ENCODE assay signal across 8 cellular contexts in genomic region chr19:11435833-11436313, GRCh38. TPM values are rescaled to one million over a fixed set of nuclear protein-coding genes. Genes with fewer than 3 reads are reported as not detected.
DNase-seq lines count a peak whose midpoint lies in the region; ATAC-seq, FAIRE-seq and TF ChIP-seq lines count a peak whose summit lies in the region.

No MANE protein-coding gene starts in this region.

- peak overlapping the region; percentile 99 for H3K4me3 Mint-ChIP-seq in activated CD4-positive, alpha-beta memory T cell treated with anti-CD3 and anti-CD28 coated beads for 36 hours
- H3K4me3 Mint-ChIP-seq in glutamatergic neuron (ENCODE audit: unreplicated experiment) = peak overlapping the region; percentile 100

- H3K36me3 ChIP-seq in skeletal muscle tissue (ENCODE audit: control insufficient read depth in 3 of 3, insufficient read depth in 3 of 3, low read length in 3 of 3) = peaks cover 18 to 23% (median 22%) of the 10 kb centered on the region in 3 donors

- intact Hi-C loops in activated CD4-positive, alpha-beta memory T cell treated with anti-CD3 and anti-CD28 coated beads for 36 hours (cut with micrococcal nuclease) = loop anchor here (1.0 to 5.0 kb wide), 5 partner anchors 14 to 144 kb away; no protein-coding TSS in a partner anchor

- WGBS in A549 (ENCODE audit: missing lambda C conversion rate) = 4% methylated on average over 12 of the region's 21 CpGs

- no peak for TF ChIP-seq POLR2A in A549 (IDR thresholded peaks at IDR 0.05; ENCODE audit: low read length)

- H3K27me3 ChIP-seq in skeletal muscle tissue (ENCODE audit: control insufficient read depth in 3 of 3, insufficient read depth in 3 of 3, low read length in 3 of 3) = no peaks in the 10 kb centered on the region

- no peak for FAIRE-seq in A549 (lab: Jason Lieb, UNC)

- DNase-seq in A549 (ENCODE audit: low read depth in 1 of 2, low spot score in 1 of 2) (no peak), GM13976 (ENCODE audit: low spot score) (peak; percentile 39), glutamatergic neuron (peak; percentile 32), GF-D8 (lab: John Stamatoyannopoulos, UW) (no peak)
- peak; percentile 35 for DNase-seq in activated CD4-positive, alpha-beta memory T cell treated with anti-CD3 and anti-CD28 coated beads for 36 hours

- TF ChIP-seq RAD21 in A549 (conservative IDR thresholded peaks at IDR 0.05 in 1 of 2, IDR thresholded peaks at IDR 0.05 in 1 of 2) = no peak

- H3K36me3 Mint-ChIP-seq in activated CD4-positive, alpha-beta memory T cell treated with anti-CD3 and anti-CD28 coated beads for 36 hours = peaks cover 23% of the 10 kb centered on the region
- H3K36me3 Mint-ChIP-seq in glutamatergic neuron (ENCODE audit: unreplicated experiment) = no peaks in the 10 kb centered on the region

- POLR2A ChIA-PET in A549 (lab: Yijun Ruan, JAX) = interaction anchor here (1.0 to 1.4 kb wide), 5 partner anchors 12 to 91 kb away, joined by 3 to 9 read pairs (median 3); partner anchors contain the start of genes CCDC159, SWSAP1 and TMEM205
- POLR2A ChIA-PET in activated CD4-positive, alpha-beta memory T cell treated with anti-CD3 and anti-CD28 coated beads for 36 hours (lab: Charles Lee) = interaction anchor here (1.4 kb wide), 1 partner anchor 55 kb away, joined by 11 read pairs; no protein-coding TSS in a partner anchor

- CTCF ChIA-PET in A549 (lab: Yijun Ruan, JAX) = interaction anchor here (0.5 to 1.9 kb wide), 16 partner anchors 9 to 143 kb away, joined by 3 to 6 read pairs (median 4); partner anchors contain the start of gene RGL3
- CTCF ChIA-PET in activated CD4-positive, alpha-beta memory T cell treated with anti-CD3 and anti-CD28 coated beads for 36 hours (lab: Charles Lee) = interaction anchor here (0.7 to 2.8 kb wide), 8 partner anchors 12 to 897 kb away, joined by 3 to 18 read pairs (median 6); partner anchors contain the start of genes SWSAP1 and ZNF563

- H3K4me1 Mint-ChIP-seq in activated CD4-positive, alpha-beta memory T cell treated with anti-CD3 and anti-CD28 coated beads for 36 hours (ENCODE audit: low read depth) = peaks cover 26% of the 10 kb centered on the region
- peaks cover 6% of the 10 kb centered on the region for H3K4me1 Mint-ChIP-seq in glutamatergic neuron (ENCODE audit: low read depth, unreplicated experiment)

- no peaks in the 10 kb centered on the region for H3K27me3 Mint-ChIP-seq in activated CD4-positive, alpha-beta memory T cell treated with anti-CD3 and anti-CD28 coated beads for 36 hours
- peaks cover 5% of the 10 kb centered on the region for H3K27me3 Mint-ChIP-seq in glutamatergic neuron (ENCODE audit: unreplicated experiment)

- in situ Hi-C loops in GM13976 (cut with MboI; ENCODE audit: low sequenced_read_pairs, unreplicated experiment) = no loop called here

- no peaks in the 10 kb centered on the region for H3K9me3 Mint-ChIP-seq in activated CD4-positive, alpha-beta memory T cell treated with anti-CD3 and anti-CD28 coated beads for 36 hours
- peaks cover 3% of the 10 kb centered on the region for H3K9me3 Mint-ChIP-seq in glutamatergic neuron (ENCODE audit: unreplicated experiment)

- H3K4me1 ChIP-seq in A549 (peaks cover 13% of the 10 kb centered on the region; the same call in 2 of the 3 replicates), skeletal muscle tissue (ENCODE audit: control insufficient read depth in 3 of 3, insufficient read depth in 3 of 3, low read length in 3 of 3) (peaks cover 16 to 21% (median 17%) of the 10 kb centered on the region in 3 donors)

- peak overlapping the region; percentile 84 for H3K4me3 ChIP-seq in A549
- peak overlapping the region; percentile 97 to 99 (median 99) for H3K4me3 ChIP-seq in skeletal muscle tissue (ENCODE audit: low read length in 3 of 3)

- no peak for TF ChIP-seq EP300 in A549 (IDR thresholded peaks at IDR 0.05)

- H3K4me2 ChIP-seq in A549 = peak overlapping the region; percentile 98

- H3K27ac ChIP-seq in A549 = peak overlapping the region; percentile 86 to 90
- peak overlapping the region; percentile 70 for H3K27ac ChIP-seq in skeletal muscle tissue (ENCODE audit: low read depth, low read length)

- H3K27ac Mint-ChIP-seq in activated CD4-positive, alpha-beta memory T cell treated with anti-CD3 and anti-CD28 coated beads for 36 hours = peak overlapping the region; percentile 95
- H3K27ac Mint-ChIP-seq in glutamatergic neuron (ENCODE audit: unreplicated experiment) = peak overlapping the region; percentile 97

- TF ChIP-seq CTCF in A549 (IDR thresholded peaks at IDR 0.05) (no peak), GM13976 (IDR thresholded peaks at IDR 0.05; ENCODE audit: borderline replicate concordance, control extremely low read depth, extremely low read depth, insufficient read depth, missing control alignments) (no peak), glutamatergic neuron (IDR thresholded peaks at IDR 0.05; ENCODE audit: partially characterized antibody, unreplicated experiment) (no peak)

- H3K9ac ChIP-seq in skeletal muscle tissue (ENCODE audit: low read depth in 1 of 3, low read length in 3 of 3) = peak overlapping the region; percentile 72 to 91 (median 91)

- peak in 1 of 2 experiments; percentile 9; a peak in 4 of 6 replicates for ATAC-seq in A549
- ATAC-seq in HG03135 (IDR thresholded peaks at IDR 0.05; ENCODE audit: unreplicated experiment) = no peak
- no peak for ATAC-seq in GM19397 (IDR thresholded peaks at IDR 0.05; ENCODE audit: unreplicated experiment)

- no peaks in the 10 kb centered on the region for H3K9me3 ChIP-seq in A549
- H3K9me3 ChIP-seq in skeletal muscle tissue (ENCODE audit: control insufficient read depth in 3 of 3, low read length in 3 of 3) = no peaks in the 10 kb centered on the region

TF ChIP-seq in A549, 52 proteins besides CTCF, POLR2A, EP300 and RAD21 (continues in another document):
- no peak for TF ChIP-seq E2F6 (IDR thresholded peaks at IDR 0.05; ENCODE audit: borderline replicate concordance, low read depth)
- no peak for TF ChIP-seq ZSCAN20 (CRISPR knock-in tag; IDR thresholded peaks at IDR 0.05)
- no peak for TF ChIP-seq PHF8 (IDR thresholded peaks at IDR 0.05; ENCODE audit: borderline replicate concordance, low read depth)
- TF ChIP-seq HOXB5 (CRISPR knock-in tag; IDR thresholded peaks at IDR 0.05) = no peak

RNA-seq across cellular contexts. Expression of gene PRKCSH, which starts 0.4 kb away (rescaled TPM):
- polyA plus RNA-seq in A549 (2011; rRNA removed) (75.0 and 102 TPM in 2 replicates), A549 (2017; fragmentation: RNase III; extraction: RNeasy Plus Mini Kit Qiagen cat#74134 plus additional on column Dnase treatment) (206 to 215 TPM (median 212 TPM) in 3 replicates)
- polyA plus RNA-seq in A549 (2012; cell fraction: cytosol; rRNA removed) = 173 and 208 TPM in 2 replicates
- 430 and 651 TPM in 2 replicates for polyA plus RNA-seq in A549 (2012; cell fraction: nucleus; rRNA removed)
- 150 and 154 TPM in 2 replicates for polyA minus RNA-seq in A549 (2011; rRNA and poly(A)+ RNA removed)
- 100 to 1,000 TPM; 260 to 264 TPM for total RNA-seq in activated CD4-positive, alpha-beta memory T cell treated with anti-CD3 and anti-CD28 coated beads for 36 hours
- total RNA-seq in glutamatergic neuron (ENCODE audit: unreplicated experiment) (276 TPM), skeletal muscle tissue (67.8 TPM)

RNA-seq across cellular contexts. Expression of gene ODAD3, which starts 1.0 kb away (rescaled TPM):
- polyA plus RNA-seq in A549 (2011; rRNA removed) (0.46 and 0.70 TPM in 2 replicates), A549 (2017; fragmentation: RNase III; extraction: RNeasy Plus Mini Kit Qiagen cat#74134 plus additional on column Dnase treatment) (0.99 to 1.2 TPM (median 1.0 TPM) in 3 replicates)
- 0.98 and 1.0 TPM in 2 replicates for polyA plus RNA-seq in A549 (2012; cell fraction: cytosol; rRNA removed)
- polyA plus RNA-seq in A549 (2012; cell fraction: nucleus; rRNA removed) = 0.86 and 1.1 TPM in 2 replicates
- polyA minus RNA-seq in A549 (2011; rRNA and poly(A)+ RNA removed) = 0.45 TPM in 1 of 2 replicates, not detected in the other
- under 1 TPM; 0.15 to 0.26 TPM for total RNA-seq in activated CD4-positive, alpha-beta memory T cell treated with anti-CD3 and anti-CD28 coated beads for 36 hours
- total RNA-seq in glutamatergic neuron (ENCODE audit: unreplicated experiment) (2.6 TPM), skeletal muscle tissue (not detected)

RNA-seq across cellular contexts. Expression of gene RGL3, which starts 16.8 kb away (rescaled TPM):
- 1.5 and 1.8 TPM in 2 replicates for polyA plus RNA-seq in A549 (2011; rRNA removed)
- polyA plus RNA-seq in A549 (2012; cell fraction: cytosol; rRNA removed) = 1.6 and 1.7 TPM in 2 replicates
- polyA plus RNA-seq in A549 (2012; cell fraction: nucleus; rRNA removed) = 27.8 and 32.9 TPM in 2 replicates
- 2.3 to 4.0 TPM (median 3.7 TPM) in 3 replicates for polyA plus RNA-seq in A549 (2017; fragmentation: RNase III; extraction: RNeasy Plus Mini Kit Qiagen cat#74134 plus additional on column Dnase treatment)
- polyA minus RNA-seq in A549 (2011; rRNA and poly(A)+ RNA removed) = 1.5 and 2.0 TPM in 2 replicates
- not detected for total RNA-seq in activated CD4-positive, alpha-beta memory T cell treated with anti-CD3 and anti-CD28 coated beads for 36 hours
- total RNA-seq in glutamatergic neuron (ENCODE audit: unreplicated experiment) = 0.66 TPM
- total RNA-seq in skeletal muscle tissue = not detected

RNA-seq across cellular contexts. Expression of gene ELAVL3, which starts 45.0 kb away (rescaled TPM):
- 0.03 TPM in 1 of 2 replicates, not detected in the other for polyA plus RNA-seq in A549 (2011; rRNA removed)
- polyA plus RNA-seq in A549 (2012; cell fraction: cytosol; rRNA removed) = 0.01 TPM in 1 of 2 replicates, not detected in the other
- 0.07 and 0.10 TPM in 2 replicates for polyA plus RNA-seq in A549 (2012; cell fraction: nucleus; rRNA removed)
- 0.01 to 0.03 TPM in 2 of 3 replicates, not detected in the other for polyA plus RNA-seq in A549 (2017; fragmentation: RNase III; extraction: RNeasy Plus Mini Kit Qiagen cat#74134 plus additional on column Dnase treatment)
- polyA minus RNA-seq in A549 (2011; rRNA and poly(A)+ RNA removed) = 0.58 TPM in 1 of 2 replicates, not detected in the other
- not detected for total RNA-seq in activated CD4-positive, alpha-beta memory T cell treated with anti-CD3 and anti-CD28 coated beads for 36 hours
- 633 TPM for total RNA-seq in glutamatergic neuron (ENCODE audit: unreplicated experiment)
- not detected for total RNA-seq in skeletal muscle tissue

RNA-seq across cellular contexts. Expression of gene EPOR, which starts 51.8 kb away (rescaled TPM):
- polyA plus RNA-seq in A549 (2011; rRNA removed) (4.4 and 5.2 TPM in 2 replicates), A549 (2017; fragmentation: RNase III; extraction: RNeasy Plus Mini Kit Qiagen cat#74134 plus additional on column Dnase treatment) (2.8 to 3.6 TPM (median 3.3 TPM) in 3 replicates)
- polyA plus RNA-seq in A549 (2012; cell fraction: cytosol; rRNA removed) = 8.3 and 10.0 TPM in 2 replicates
- 19.3 and 20.0 TPM in 2 replicates for polyA plus RNA-seq in A549 (2012; cell fraction: nucleus; rRNA removed)
- polyA minus RNA-seq in A549 (2011; rRNA and poly(A)+ RNA removed) = 3.9 and 4.8 TPM in 2 replicates
- total RNA-seq in activated CD4-positive, alpha-beta memory T cell treated with anti-CD3 and anti-CD28 coated beads for 36 hours = 1 to 10 TPM; 8.6 to 9.0 TPM
- total RNA-seq in glutamatergic neuron (ENCODE audit: unreplicated experiment) (11.0 TPM), skeletal muscle tissue (2.1 TPM)

Comparison
In these comparisons a context has a peak if more than half of its experiments do, and no peak if none do; other contexts are left out.
1. DNase-seq: peak in GM13976 (single experiment), activated CD4-positive, alpha-beta memory T cell treated with anti-CD3 and anti-CD28 coated beads for 36 hours (single experiment) and glutamatergic neuron (single experiment); none in A549 (0 of 2) and GF-D8 (single experiment).